In genomic region chr1:174174461-174175329, GRCh38 we compare ENCODE assay signal across 14 cellular contexts. TPM values are rescaled to one million over a fixed set of nuclear protein-coding genes. Genes with fewer than 3 reads are reported as not detected.
DNase-seq lines count a peak whose midpoint lies in the region; ATAC-seq, FAIRE-seq and TF ChIP-seq lines count a peak whose summit lies in the region.
"Had no signal": no experiment of that assay in that cellular context is flagged by ENCODE, and none has a peak within 500 bp of the region (broad histone marks: within the 10 kb centered on the region; RNA-seq: fewer than 3 reads in every experiment).

No MANE protein-coding gene starts in this region.

- H3K9me3 Mint-ChIP-seq in activated CD8-positive, alpha-beta T cell treated with anti-CD3 and anti-CD28 coated beads for 36 hours: peaks cover 10% of the 10 kb centered on the region
- no peaks in the 10 kb centered on the region for H3K9me3 Mint-ChIP-seq in activated CD8-positive, alpha-beta T cell treated with anti-CD3 and anti-CD28 coated beads, Interleukin-2, amount 10 ng/mL, durations not matched to agents 7 days and 5 days (ENCODE audit: insufficient read depth)

- peak overlapping the region; percentile 48 for H3K27ac Mint-ChIP-seq in activated CD8-positive, alpha-beta T cell treated with anti-CD3 and anti-CD28 coated beads for 36 hours
- H3K27ac Mint-ChIP-seq in activated CD8-positive, alpha-beta T cell treated with anti-CD3 and anti-CD28 coated beads, Interleukin-2, amount 10 ng/mL, durations not matched to agents 7 days and 5 days: no peak overlapping the region

- H3K4me1 ChIP-seq in HepG2 (ENCODE audit: insufficient read depth, low read length) (peaks cover 24% of the 10 kb centered on the region), spleen (peaks cover 0 to 49% (median 12%) of the 10 kb centered on the region in 6 donors), neuronal stem cell (ENCODE audit: control insufficient read depth in 2 of 2, insufficient read depth in 1 of 2, low read depth in 1 of 2, low read length in 2 of 2) (no peaks in the 10 kb centered on the region)
- H3K4me1 ChIP-seq: adrenal gland had no signal

- no peak overlapping the region for H3K4ac ChIP-seq in neuronal stem cell (ENCODE audit: low read length)

- H3K27ac ChIP-seq in HepG2 (ENCODE audit: extremely low read length, insufficient read depth, low read length) (peak overlapping the region; percentile 53), spleen (no peak overlapping the region), neuronal stem cell (replicated peaks; ENCODE audit: low read length) (no peak overlapping the region)
- H3K27ac ChIP-seq: adrenal gland had no signal

- 45% methylated on average over 6 of the region's 6 CpGs for WGBS in HepG2 (ENCODE audit: low lambda C conversion rate)
- WGBS in spleen, 5 donors: 76 to 82% (median 78%) methylated on average over 6 of the region's 6 CpGs
- no CpG with 5 or more reads among the region's 6 CpGs for WGBS in neuronal stem cell (ENCODE audit: extremely low coverage in 2 of 2, insufficient read length in 2 of 2, insufficient replicate concordance in 1 of 2), 2 donors

- POLR2A ChIA-PET in activated CD8-positive, alpha-beta T cell treated with anti-CD3 and anti-CD28 coated beads for 36 hours (lab: Charles Lee): interaction anchor here (0.7 to 0.9 kb wide), 3 partner anchors 21 to 78 kb away, joined by 3 to 4 read pairs (median 3); no protein-coding TSS in a partner anchor
- POLR2A ChIA-PET in activated CD8-positive, alpha-beta T cell treated with anti-CD3 and anti-CD28 coated beads, Interleukin-2, amount 10 ng/mL, durations not matched to agents 7 days and 5 days (lab: Charles Lee): no interaction called here
- POLR2A ChIA-PET in HepG2 (lab: Yijun Ruan, JAX): interaction anchor here (1.2 kb wide), 1 partner anchor 152 kb away, joined by 3 read pairs; the partner anchor contains the start of gene RC3H1

- H4K20me1 ChIP-seq in HepG2 (ENCODE audit: insufficient read depth, low read length): no peaks in the 10 kb centered on the region; the same call in 1 of the 2 replicates

- CTCF ChIA-PET in activated CD8-positive, alpha-beta T cell treated with anti-CD3 and anti-CD28 coated beads for 36 hours (lab: Charles Lee): interaction anchor here (0.7 to 1.6 kb wide), 3 partner anchors 9 to 46 kb away, joined by 3 to 9 read pairs (median 4); no protein-coding TSS in a partner anchor
- CTCF ChIA-PET in activated CD8-positive, alpha-beta T cell treated with anti-CD3 and anti-CD28 coated beads, Interleukin-2, amount 10 ng/mL, durations not matched to agents 7 days and 5 days (lab: Charles Lee): interaction anchor here (1.0 to 1.5 kb wide), 3 partner anchors 12 to 60 kb away, joined by 3 to 4 read pairs (median 4); no protein-coding TSS in a partner anchor
- CTCF ChIA-PET in HepG2 (lab: Yijun Ruan, JAX; ENCODE audit: low intra/inter-chr PET ratio, low total read pairs): no interaction called here

- no peak overlapping the region for H2BK15ac ChIP-seq in neuronal stem cell (ENCODE audit: low read length)

- H3K36me3 ChIP-seq in HepG2 (replicated peaks in 1 of 2; ENCODE audit: control insufficient read depth in 1 of 2, insufficient read depth in 2 of 2, low read length in 2 of 2) (no peaks in the 10 kb centered on the region), spleen (no peaks in the 10 kb centered on the region), neuronal stem cell (replicated peaks in 1 of 2; ENCODE audit: control insufficient read depth in 2 of 2, insufficient read depth in 2 of 2, low read length in 2 of 2) (no peaks in the 10 kb centered on the region)
- H3K36me3 ChIP-seq: adrenal gland had no signal

- peak; percentile 85 for ATAC-seq in activated CD8-positive, alpha-beta T cell treated with anti-CD3 and anti-CD28 coated beads for 36 hours
- ATAC-seq in activated CD8-positive, alpha-beta T cell treated with anti-CD3 and anti-CD28 coated beads, Interleukin-2, amount 10 ng/mL, durations not matched to agents 7 days and 5 days: no peak
- ATAC-seq in GM18867 (IDR thresholded peaks at IDR 0.05; ENCODE audit: unreplicated experiment) (peak; percentile 58), HG03045 (IDR thresholded peaks at IDR 0.05; ENCODE audit: unreplicated experiment) (peak; percentile 62), HepG2 (peak; percentile 88)

- H3K4me3 ChIP-seq in HepG2 (replicated peaks in 1 of 3; ENCODE audit: insufficient read depth in 1 of 3, low read depth in 2 of 3, low read length in 3 of 3) (peak overlapping the region in 1 of 3 experiments; percentile 35; a peak in 1 of 6 replicates), spleen (no peak overlapping the region), neuronal stem cell (ENCODE audit: low read length in 2 of 2) (no peak overlapping the region)
- H3K4me3 ChIP-seq: adrenal gland had no signal

- peaks cover 18% of the 10 kb centered on the region for H3K36me3 Mint-ChIP-seq in activated CD8-positive, alpha-beta T cell treated with anti-CD3 and anti-CD28 coated beads for 36 hours (ENCODE audit: low read depth)
- H3K36me3 Mint-ChIP-seq in activated CD8-positive, alpha-beta T cell treated with anti-CD3 and anti-CD28 coated beads, Interleukin-2, amount 10 ng/mL, durations not matched to agents 7 days and 5 days (ENCODE audit: low read depth): peaks cover 33% of the 10 kb centered on the region

- no peak for TF ChIP-seq RAD21 in HepG2 (CRISPR knock-in tag; IDR thresholded peaks at IDR 0.05)

- no peak overlapping the region for H2BK5ac ChIP-seq in neuronal stem cell (ENCODE audit: low read length)

- H4K8ac ChIP-seq in neuronal stem cell (ENCODE audit: low read depth, low read length): no peak overlapping the region

- no TSS peak for BruUV-seq in HepG2 (replicated peaks; lab: Mats Ljungman, UMichigan)

- H3K18ac ChIP-seq in neuronal stem cell (ENCODE audit: low read length): no peak overlapping the region

- TF ChIP-seq POLR2A in HepG2 (IDR thresholded peaks at IDR 0.05; ENCODE audit: insufficient read depth in 1 of 2, low read depth in 2 of 2, low read length in 2 of 2) (no peak), spleen (IDR thresholded peaks at IDR 0.05) (no peak)

- in situ Hi-C loops in HepG2 (cut with HindIII; ENCODE audit: extremely low pct_ligation_motif_present, low pct_unique_long_range_greater_than_20kb): no loop called here

- no peak overlapping the region for H3K9ac ChIP-seq in HepG2 (ENCODE audit: insufficient read depth, low read depth, low read length)
- no peak overlapping the region for H3K9ac ChIP-seq in neuronal stem cell (ENCODE audit: low read depth, low read length, poor library complexity)

- H3K79me1 ChIP-seq in neuronal stem cell (ENCODE audit: low read depth, low read length): no peaks in the 10 kb centered on the region

- H3K23ac ChIP-seq in neuronal stem cell (ENCODE audit: low read depth, low read length, poor library complexity): no peak overlapping the region

- H2AFZ ChIP-seq in HepG2 (ENCODE audit: low read length) (no peak overlapping the region), neuronal stem cell (ENCODE audit: low read length) (no peak overlapping the region)

- H3K9me3 ChIP-seq in HepG2 (ENCODE audit: low read length) (no peaks in the 10 kb centered on the region), spleen (peaks cover 0 to 8% (median 0%) of the 10 kb centered on the region in 8 donors), neuronal stem cell (replicated peaks in 1 of 2; ENCODE audit: control insufficient read depth in 2 of 2, insufficient read depth in 1 of 2, low read depth in 1 of 2, low read length in 2 of 2) (no peaks in the 10 kb centered on the region)
- H3K9me3 ChIP-seq: adrenal gland had no signal

- peaks cover 35% of the 10 kb centered on the region for H3K4me1 Mint-ChIP-seq in activated CD8-positive, alpha-beta T cell treated with anti-CD3 and anti-CD28 coated beads for 36 hours (ENCODE audit: low read depth)
- H3K4me1 Mint-ChIP-seq in activated CD8-positive, alpha-beta T cell treated with anti-CD3 and anti-CD28 coated beads, Interleukin-2, amount 10 ng/mL, durations not matched to agents 7 days and 5 days (ENCODE audit: low read depth): peaks cover 8% of the 10 kb centered on the region

- peaks cover 30% of the 10 kb centered on the region for H3K79me2 ChIP-seq in HepG2 (ENCODE audit: insufficient read depth, low read length)

- no peak overlapping the region for H2AK5ac ChIP-seq in neuronal stem cell (ENCODE audit: low read depth, low read length)

- DNase-seq in activated CD8-positive, alpha-beta T cell treated with anti-CD3 and anti-CD28 coated beads for 36 hours: peak; percentile 34
- DNase-seq in activated CD8-positive, alpha-beta T cell treated with anti-CD3 and anti-CD28 coated beads, Interleukin-2, amount 10 ng/mL, durations not matched to agents 7 days and 5 days: no peak
- DNase-seq in HepG2 (ENCODE audit: low spot score) (peak; percentile 52), spleen (no peak), SKM-1 (lab: John Stamatoyannopoulos, UW; ENCODE audit: unreplicated experiment) (no peak), neuronal stem cell (ENCODE audit: low spot score) (no peak)
- DNase-seq: adrenal gland, foreskin melanocyte, GDM1, retina, SHP77 treated with DMSO at 0.1 percent for 48 hours, T1000 had no signal

- FAIRE-seq in HepG2 (lab: Jason Lieb, UNC): peak; percentile 88

- H4K91ac ChIP-seq in neuronal stem cell (ENCODE audit: low read depth, low read length, poor library complexity): no peak overlapping the region

- H3K14ac ChIP-seq in neuronal stem cell (ENCODE audit: low read length): no peak overlapping the region

- peak in 1 of 2 experiments; percentile 21; a peak in 1 of 4 replicates for TF ChIP-seq EP300 in HepG2 (IDR thresholded peaks at IDR 0.05; ENCODE audit: low read depth in 2 of 2, low read length in 2 of 2)
- TF ChIP-seq EP300 in HepG2 (CRISPR knock-in tag; IDR thresholded peaks at IDR 0.05; ENCODE audit: borderline replicate concordance): 0 out of 2 replicates have a peak, but pooled peaks have one; percentile 38

- H3K27me3 Mint-ChIP-seq in activated CD8-positive, alpha-beta T cell treated with anti-CD3 and anti-CD28 coated beads for 36 hours: no peaks in the 10 kb centered on the region
- no peaks in the 10 kb centered on the region for H3K27me3 Mint-ChIP-seq in activated CD8-positive, alpha-beta T cell treated with anti-CD3 and anti-CD28 coated beads, Interleukin-2, amount 10 ng/mL, durations not matched to agents 7 days and 5 days (ENCODE audit: low read depth)

- H2BK120ac ChIP-seq in neuronal stem cell (ENCODE audit: low read depth, low read length): no peak overlapping the region

- H3K4me3 Mint-ChIP-seq in activated CD8-positive, alpha-beta T cell treated with anti-CD3 and anti-CD28 coated beads for 36 hours: no peak overlapping the region
- H3K4me3 Mint-ChIP-seq in activated CD8-positive, alpha-beta T cell treated with anti-CD3 and anti-CD28 coated beads, Interleukin-2, amount 10 ng/mL, durations not matched to agents 7 days and 5 days: no peak overlapping the region

- no peak for TF ChIP-seq CTCF in activated CD8-positive, alpha-beta T cell treated with anti-CD3 and anti-CD28 coated beads for 36 hours (IDR thresholded peaks at IDR 0.05)
- TF ChIP-seq CTCF in HepG2 (CRISPR knock-in tag; IDR thresholded peaks at IDR 0.05) (no peak), spleen (IDR thresholded peaks at IDR 0.05 in 8 of 11, conservative IDR thresholded peaks at IDR 0.05 in 3 of 11) (no peak)

- intact Hi-C loops in activated CD8-positive, alpha-beta T cell treated with anti-CD3 and anti-CD28 coated beads for 36 hours (cut with micrococcal nuclease): no loop called here
- intact Hi-C loops in HepG2 (cut with micrococcal nuclease; ENCODE audit: unreplicated experiment) (no loop called here), spleen (cut with DNase I; ENCODE audit: low total_unique reads) (no loop called here)

- H3K27me3 ChIP-seq in HepG2 (ENCODE audit: control insufficient read depth in 1 of 2, insufficient read depth in 2 of 2, low read length in 2 of 2) (no peaks in the 10 kb centered on the region), spleen (replicated peaks in 1 of 7) (no peaks in the 10 kb centered on the region), neuronal stem cell (ENCODE audit: control insufficient read depth in 3 of 3, insufficient read depth in 3 of 3, low read depth in 1 of 3, low read length in 3 of 3) (no peaks in the 10 kb centered on the region)
- H3K27me3 ChIP-seq: adrenal gland had no signal

- H2BK12ac ChIP-seq in neuronal stem cell (ENCODE audit: low read length): no peak overlapping the region

- peak overlapping the region; percentile 55 for H3K4me2 ChIP-seq in HepG2 (ENCODE audit: low read depth, low read length)
- no peak overlapping the region for H3K4me2 ChIP-seq in neuronal stem cell (ENCODE audit: insufficient read depth, low read length, poor library complexity, severe bottlenecking)

RNA-seq across cellular contexts. Expression of gene RABGAP1L, which starts 15.4 kb away (rescaled TPM):
- total RNA-seq in activated CD8-positive, alpha-beta T cell treated with anti-CD3 and anti-CD28 coated beads for 36 hours: 10 to 100 TPM; 26.9 to 29.4 TPM
- 10 to 100 TPM; 38.2 to 44.2 TPM for total RNA-seq in activated CD8-positive, alpha-beta T cell treated with anti-CD3 and anti-CD28 coated beads, Interleukin-2, amount 10 ng/mL, durations not matched to agents 7 days and 5 days
- total RNA-seq in HepG2 (2016; rRNA removed; fragmentation: Illumina TruSeq; extraction: Trizol) (22.6 and 27.8 TPM in 2 replicates), spleen (100 to 1,000 TPM in 2 of 7 donors, 10 to 100 TPM in 5; 66.2 to 125 (median 78.4) TPM)
- total RNA-seq in HepG2 (2016; cell fraction: cytosol; rRNA removed; fragmentation: Illumina TruSeq; extraction: Trizol; ENCODE audit: low read depth): 8.0 and 9.8 TPM in 2 replicates
- 22.4 and 27.7 TPM in 2 replicates for total RNA-seq in HepG2 (2016; cell fraction: insoluble cytoplasmic fraction; rRNA removed; fragmentation: Illumina TruSeq; extraction: Trizol)
- 6.6 and 7.1 TPM in 2 replicates for total RNA-seq in HepG2 (2016; cell fraction: membrane; rRNA removed; fragmentation: Illumina TruSeq; extraction: Trizol)
- total RNA-seq in HepG2 (2016; cell fraction: nucleus; rRNA removed; fragmentation: Illumina TruSeq; extraction: Trizol): 52.5 and 56.6 TPM in 2 replicates
- polyA plus RNA-seq in HepG2 (2011; rRNA removed) (7.0 and 7.9 TPM in 2 replicates), spleen (10 to 100 TPM; 30.3 to 31.1 (median 31.0) TPM)
- polyA plus RNA-seq in HepG2 (2011; cell fraction: cytosol; rRNA removed): 3.6 and 6.8 TPM in 2 replicates
- 6.0 and 8.0 TPM in 2 replicates for polyA plus RNA-seq in HepG2 (2011; cell fraction: nucleus; rRNA removed)
- polyA plus RNA-seq in HepG2 (2012): 6.0 and 8.6 TPM in 2 replicates
- 0.60 and 0.68 TPM in 2 replicates for polyA plus RNA-seq in HepG2 (2016; cell fraction: cytosol; fragmentation: Illumina TruSeq; extraction: Trizol; ENCODE audit: low read depth)
- 12.1 and 13.5 TPM in 2 replicates for polyA plus RNA-seq in HepG2 (2016; cell fraction: insoluble cytoplasmic fraction; fragmentation: Illumina TruSeq; extraction: Trizol; ENCODE audit: low read depth)
- 0.87 and 1.3 TPM in 2 replicates for polyA plus RNA-seq in HepG2 (2016; cell fraction: membrane; fragmentation: Illumina TruSeq; extraction: Trizol; ENCODE audit: low read depth)
- polyA plus RNA-seq in HepG2 (2016; cell fraction: nucleus; fragmentation: Illumina TruSeq; extraction: Trizol; ENCODE audit: insufficient read depth, low read depth): 10.1 and 10.5 TPM in 2 replicates
- polyA minus RNA-seq in HepG2 (2011; rRNA and poly(A)+ RNA removed; ENCODE audit: low replicate concordance): 21.9 and 40.8 TPM in 2 replicates
- 14.2 and 22.6 TPM in 2 replicates for polyA minus RNA-seq in HepG2 (2011; cell fraction: cytosol; rRNA and poly(A)+ RNA removed)
- polyA minus RNA-seq in HepG2 (2011; cell fraction: nucleus; rRNA and poly(A)+ RNA removed): 114 and 137 TPM in 2 replicates
- polyA plus RNA-seq in neuronal stem cell (2013, experiment 1 of 2): 4.6 TPM
- 5.3 TPM for polyA plus RNA-seq in neuronal stem cell (2013, experiment 2 of 2)

Comparison
In these comparisons a context has a peak if more than half of its experiments do, and no peak if none do; other contexts are left out.
1. DNase-seq: peak in activated CD8-positive, alpha-beta T cell treated with anti-CD3 and anti-CD28 coated beads for 36 hours (single experiment) and HepG2 (single experiment); none in activated CD8-positive, alpha-beta T cell treated with anti-CD3 and anti-CD28 coated beads, Interleukin-2, amount 10 ng/mL, durations not matched to agents 7 days and 5 days (single experiment), spleen (single experiment), SKM-1 (single experiment) and neuronal stem cell (single experiment).